Comparison of ENCODE assay signal across 19 cellular contexts in the genomic region with DNA sequence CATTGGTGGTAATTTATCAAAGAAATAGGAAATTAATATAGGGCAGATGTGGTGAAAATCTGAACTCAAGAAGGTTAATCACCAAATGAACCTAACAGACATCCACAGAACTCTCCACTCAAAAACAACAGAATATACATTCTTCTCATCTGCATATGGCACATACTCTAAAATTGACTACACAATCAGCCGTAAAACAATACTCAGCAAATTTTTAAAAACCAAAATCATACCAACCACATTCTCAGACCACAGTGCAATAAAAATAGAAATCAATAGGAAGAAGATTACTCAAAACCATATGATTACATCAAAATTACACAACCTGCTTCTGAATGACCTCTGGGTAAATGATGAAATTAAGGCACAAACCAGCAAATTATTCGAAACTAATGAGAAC.
"Had no signal": no experiment of that assay in that cellular context is flagged by ENCODE, and none has a peak within 500 bp of the region (broad histone marks: within the 10 kb centered on the region; RNA-seq: fewer than 3 reads in every experiment).

No MANE protein-coding gene starts in this region.

- H3K4me1 ChIP-seq: gastrocnemius medialis, transverse colon had no signal

- H3K36me3 ChIP-seq: gastrocnemius medialis, transverse colon had no signal

- H3K27ac ChIP-seq: gastrocnemius medialis, transverse colon had no signal

- H3K27me3 ChIP-seq: gastrocnemius medialis, transverse colon had no signal

- FAIRE-seq: islet of Langerhans, urothelium cell line had no signal

- H3K9me3 ChIP-seq: gastrocnemius medialis, transverse colon had no signal

- DNase-seq: activated CD4-positive, alpha-beta T cell treated with anti-CD3 and anti-CD28 coated beads, Interleukin-2, amount 50 U/mL, for 48 hours; activated CD8-positive, alpha-beta memory T cell treated with anti-CD3 and anti-CD28 coated beads, Interleukin-2, amount 50 U/mL, for 48 hours; activated naive CD4-positive, alpha-beta T cell treated with Interleukin-2 at 50 U/mL for 16 hours; activated T-cell treated with anti-CD3 and anti-CD28 coated beads, Interleukin-2, amount 50 U/mL, for 4 hours; amygdala; dermis blood vessel endothelial cell; effector memory CD4-positive, alpha-beta T cell; gastrocnemius medialis; left ventricle myocardium superior; midbrain; natural killer cell; retina; stimulated activated CD4-positive, alpha-beta T cell treated with anti-CD3 and anti-CD28 coated beads, Interleukin-2, amount 100 ng/mL, for 48 hours; stimulated activated CD8-positive, alpha-beta memory T cell treated with anti-CD3 and anti-CD28 coated beads, Interleukin-4, amount 100 ng/mL, for 48 hours; stimulated activated naive B cell treated with anti-CD40 and anti-IgM and Interleukin-4, amounts not matched to agents 10 μg/mL and 1 μg/mL and 100 μg/mL, for 72 hours; transverse colon had no signal

- ATAC-seq: activated T-cell treated with anti-CD3 and anti-CD28 coated beads, Interleukin-2, amount 50 U/mL, for 4 hours; gastrocnemius medialis; left ventricle myocardium superior; natural killer cell; stimulated activated naive B cell treated with anti-CD40 and anti-IgM and Interleukin-4, amounts not matched to agents 10 μg/mL and 1 μg/mL and 100 μg/mL, for 72 hours; WTC11 had no signal

- H3K4me3 ChIP-seq: gastrocnemius medialis, transverse colon had no signal
